ENCODE assay signal across 1 cellular context in genomic region chr7:29228289-29229011, GRCh38.
TF ChIP-seq lines count a peak whose summit lies in the region.

No MANE protein-coding gene starts in this region.

TF ChIP-seq in HepG2, 621 proteins besides CTCF, POLR2A, EP300 and RAD21 (continued from another document and continues in another):
- TF ChIP-seq PAXIP1 (CRISPR knock-in tag; conservative IDR thresholded peaks at IDR 0.05) (peak; percentile 91), ZNF737 (CRISPR knock-in tag; IDR thresholded peaks at IDR 0.05; ENCODE audit: borderline replicate concordance) (no peak), SRSF1 (optimal IDR thresholded peaks at IDR 0.05; ENCODE audit: low read depth, low read length) (no peak), REXO4 (CRISPR knock-in tag; IDR thresholded peaks at IDR 0.05; ENCODE audit: borderline replicate concordance) (no peak), ZBTB34 (CRISPR knock-in tag; IDR thresholded peaks at IDR 0.05) (no peak), RBFOX2 (IDR thresholded peaks at IDR 0.05; ENCODE audit: low read depth, low read length) (no peak), TBL1XR1 (IDR thresholded peaks at IDR 0.05; ENCODE audit: borderline replicate concordance, low read length, partially characterized antibody) (peak; percentile 86), PHF5A (CRISPR knock-in tag; IDR thresholded peaks at IDR 0.05; ENCODE audit: low read depth, unreplicated experiment) (no peak), ZNF317 (CRISPR knock-in tag; IDR thresholded peaks at IDR 0.05) (no peak), TP53 (CRISPR knock-in tag; conservative IDR thresholded peaks at IDR 0.05) (no peak), ZEB1 (IDR thresholded peaks at IDR 0.05; ENCODE audit: insufficient replicate concordance, low read depth) (no peak), ARID5B (CRISPR knock-in tag; IDR thresholded peaks at IDR 0.05) (peak; percentile 97), NR1H2 (CRISPR knock-in tag; IDR thresholded peaks at IDR 0.05; ENCODE audit: borderline replicate concordance, low read depth) (no peak), POGK (CRISPR knock-in tag; conservative IDR thresholded peaks at IDR 0.05) (peak; percentile 80), NCOA2 (CRISPR knock-in tag; IDR thresholded peaks at IDR 0.05) (peak; percentile 92), ZNF652 (CRISPR knock-in tag; IDR thresholded peaks at IDR 0.05; ENCODE audit: borderline replicate concordance, low read depth) (0 out of 2 replicates have a peak, but pooled peaks have one; percentile 12), HNF1A (IDR thresholded peaks at IDR 0.05; ENCODE audit: low read depth) (no peak; the same call in 1 of the 2 replicates), HNF1A (CRISPR knock-in tag; IDR thresholded peaks at IDR 0.05; ENCODE audit: borderline replicate concordance) (peak; percentile 65; the same call in 1 of the 2 replicates), IKZF5 (CRISPR knock-in tag; IDR thresholded peaks at IDR 0.05) (no peak; the same call in 1 of the 2 replicates), NCOA1 (CRISPR knock-in tag; IDR thresholded peaks at IDR 0.05) (no peak), PAF1 (CRISPR knock-in tag; IDR thresholded peaks at IDR 0.05) (no peak), ZNF552 (CRISPR knock-in tag; IDR thresholded peaks at IDR 0.05; ENCODE audit: borderline replicate concordance) (no peak), ADNP (CRISPR knock-in tag; IDR thresholded peaks at IDR 0.05) (no peak), GMEB1 (CRISPR knock-in tag; IDR thresholded peaks at IDR 0.05; ENCODE audit: borderline replicate concordance) (peak; percentile 35; the same call in 1 of the 2 replicates), ETS1 (CRISPR knock-in tag; IDR thresholded peaks at IDR 0.05) (no peak), HBP1 (CRISPR knock-in tag; IDR thresholded peaks at IDR 0.05; ENCODE audit: low read depth) (no peak), PBX2 (CRISPR knock-in tag; IDR thresholded peaks at IDR 0.05) (no peak), HNRNPUL1 (IDR thresholded peaks at IDR 0.05; ENCODE audit: low read depth, low read length) (no peak), ATF5 (CRISPR knock-in tag; IDR thresholded peaks at IDR 0.05; ENCODE audit: low read depth) (no peak), ZNF773 (CRISPR knock-in tag; IDR thresholded peaks at IDR 0.05; ENCODE audit: borderline replicate concordance) (no peak), ZNF367 (CRISPR knock-in tag; IDR thresholded peaks at IDR 0.05; ENCODE audit: borderline replicate concordance) (no peak), GABPB1 (CRISPR knock-in tag; IDR thresholded peaks at IDR 0.05) (peak; percentile 24; the same call in 1 of the 2 replicates), ZNF350 (CRISPR knock-in tag; IDR thresholded peaks at IDR 0.05; ENCODE audit: borderline replicate concordance, low read depth) (peak; percentile 90)
